Comparison of ENCODE assay signal across 8 cellular contexts in genomic region chr11:77636738-77637344, GRCh38. TPM values are rescaled to one million over a fixed set of nuclear protein-coding genes. Genes with fewer than 3 reads are reported as not detected.
DNase-seq lines count a peak whose midpoint lies in the region; ATAC-seq and TF ChIP-seq lines count a peak whose summit lies in the region.

No MANE protein-coding gene starts in this region.

- TF ChIP-seq EP300 in esophagus muscularis mucosa (IDR thresholded peaks at IDR 0.05), result no peak

- H3K27ac Mint-ChIP-seq in T-helper 2 cell treated with Interferon-gamma antibody and Interleukin-4, amounts not matched to agents 5 μg/mL and 100 μg/mL, for 36 hours, result peak overlapping the region; percentile 88

- DNase-seq in T-helper 2 cell treated with Interferon-gamma antibody and Interleukin-4, amounts not matched to agents 5 μg/mL and 100 μg/mL, for 36 hours (ENCODE audit: low spot score), result no peak
- DNase-seq in T-helper 2 cell, result no peak
- DNase-seq in SJCRH30, result peak in 1 of 2 experiments; percentile 28
- DNase-seq in esophagus muscularis mucosa (ENCODE audit: extremely low spot score), result no peak
- DNase-seq in psoas muscle, result no peak
- no peak for DNase-seq in GOT3 (lab: John Stamatoyannopoulos, UW)

- intact Hi-C loops in esophagus muscularis mucosa (cut with DNase I), result no loop called here
- intact Hi-C loops in psoas muscle (cut with DNase I), result no loop called here

- no peaks in the 10 kb centered on the region for H3K9me3 ChIP-seq in SJCRH30 (replicated peaks)
- H3K9me3 ChIP-seq in esophagus muscularis mucosa, result no peaks in the 10 kb centered on the region
- H3K9me3 ChIP-seq in psoas muscle, result no peaks in the 10 kb centered on the region

- H3K9me3 Mint-ChIP-seq in T-helper 2 cell treated with Interferon-gamma antibody and Interleukin-4, amounts not matched to agents 5 μg/mL and 100 μg/mL, for 36 hours, result peaks cover 6% of the 10 kb centered on the region

- H3K4me1 Mint-ChIP-seq in T-helper 2 cell treated with Interferon-gamma antibody and Interleukin-4, amounts not matched to agents 5 μg/mL and 100 μg/mL, for 36 hours (ENCODE audit: low read depth), result peaks cover 34% of the 10 kb centered on the region

- H3K4me3 Mint-ChIP-seq in T-helper 2 cell treated with Interferon-gamma antibody and Interleukin-4, amounts not matched to agents 5 μg/mL and 100 μg/mL, for 36 hours, result peak overlapping the region; percentile 92

- no peak for TF ChIP-seq CTCF in esophagus muscularis mucosa (IDR thresholded peaks at IDR 0.05)
- no peak for TF ChIP-seq CTCF in psoas muscle (IDR thresholded peaks at IDR 0.05)

- no peak for TF ChIP-seq POLR2A in esophagus muscularis mucosa (IDR thresholded peaks at IDR 0.05; ENCODE audit: low read depth)

- 5% methylated on average over 13 of the region's 14 CpGs for WGBS in esophagus muscularis mucosa
- WGBS in psoas muscle, 3 donors, result 4 to 6% (median 4%) methylated on average over 14 of the region's 14 CpGs

- ATAC-seq in psoas muscle (peak in 1 of 4 donors; percentile 25), GM18873 (IDR thresholded peaks at IDR 0.05; ENCODE audit: low FRiP score, unreplicated experiment) (no peak), GM21825 (IDR thresholded peaks at IDR 0.05; ENCODE audit: unreplicated experiment) (no peak)

- H3K36me3 ChIP-seq in SJCRH30 (peaks cover 16% of the 10 kb centered on the region), esophagus muscularis mucosa (no peaks in the 10 kb centered on the region), psoas muscle (ENCODE audit: insufficient read depth in 1 of 2, low read depth in 1 of 2) (peaks cover 0 to 6% of the 10 kb centered on the region in 2 donors)

- H3K4me1 ChIP-seq in SJCRH30 (no peaks in the 10 kb centered on the region), esophagus muscularis mucosa (peaks cover 20 to 31% (median 30%) of the 10 kb centered on the region in 4 donors), psoas muscle (no peaks in the 10 kb centered on the region)

- H3K27me3 Mint-ChIP-seq in T-helper 2 cell treated with Interferon-gamma antibody and Interleukin-4, amounts not matched to agents 5 μg/mL and 100 μg/mL, for 36 hours (ENCODE audit: low read depth), result no peaks in the 10 kb centered on the region

- H3K36me3 Mint-ChIP-seq in T-helper 2 cell treated with Interferon-gamma antibody and Interleukin-4, amounts not matched to agents 5 μg/mL and 100 μg/mL, for 36 hours (ENCODE audit: low read depth), result peaks cover 23% of the 10 kb centered on the region

- peak overlapping the region; percentile 64; the same call in 1 of the 2 replicates for H3K27ac ChIP-seq in SJCRH30
- peak overlapping the region; percentile 79 to 86 (median 81) for H3K27ac ChIP-seq in esophagus muscularis mucosa (replicated peaks in 1 of 4)
- peak overlapping the region; percentile 78 for H3K27ac ChIP-seq in psoas muscle

- H3K4me3 ChIP-seq in SJCRH30 (peak overlapping the region; percentile 75), esophagus muscularis mucosa (peak overlapping the region; percentile 79 to 91 (median 87)), psoas muscle (peak overlapping the region; percentile 97)

- no peaks in the 10 kb centered on the region for H3K27me3 ChIP-seq in SJCRH30
- no peaks in the 10 kb centered on the region for H3K27me3 ChIP-seq in esophagus muscularis mucosa
- peaks cover 0 to 7% (median 0%) of the 10 kb centered on the region in 3 donors for H3K27me3 ChIP-seq in psoas muscle (ENCODE audit: insufficient read depth in 3 of 3, low read length in 2 of 3)

RNA-seq across cellular contexts. Expression of gene CLNS1A, which starts 0.8 kb away (rescaled TPM):
- total RNA-seq in SJCRH30 (2014; rRNA removed; shearing (Covaris generic)), result 279 and 290 TPM in 2 replicates
- total RNA-seq in esophagus muscularis mucosa, result 10 to 100 TPM; 50.5 to 78.0 (median 72.7) TPM
- 10 to 100 TPM; 67.0 to 89.0 (median 75.1) TPM for total RNA-seq in psoas muscle
- 10 to 100 TPM; 62.1 to 86.4 (median 64.3) TPM for polyA plus RNA-seq in psoas muscle

RNA-seq across cellular contexts. Expression of gene AQP11, which starts 47.1 kb away (rescaled TPM):
- total RNA-seq in SJCRH30 (2014; rRNA removed; shearing (Covaris generic)), result 0.99 and 1.5 TPM in 2 replicates
- total RNA-seq in esophagus muscularis mucosa (under 1 TPM; under 0.01 to 0.69 (median 0.18) TPM), psoas muscle (under 1 TPM; 0.40 to 0.88 (median 0.56) TPM)
- 1 to 10 TPM in 2 of 3 donors, under 1 TPM in 1; 0.70 to 1.9 (median 1.1) TPM for polyA plus RNA-seq in psoas muscle
